35 cellular contexts compared by ENCODE assay signal in the genomic region with DNA sequence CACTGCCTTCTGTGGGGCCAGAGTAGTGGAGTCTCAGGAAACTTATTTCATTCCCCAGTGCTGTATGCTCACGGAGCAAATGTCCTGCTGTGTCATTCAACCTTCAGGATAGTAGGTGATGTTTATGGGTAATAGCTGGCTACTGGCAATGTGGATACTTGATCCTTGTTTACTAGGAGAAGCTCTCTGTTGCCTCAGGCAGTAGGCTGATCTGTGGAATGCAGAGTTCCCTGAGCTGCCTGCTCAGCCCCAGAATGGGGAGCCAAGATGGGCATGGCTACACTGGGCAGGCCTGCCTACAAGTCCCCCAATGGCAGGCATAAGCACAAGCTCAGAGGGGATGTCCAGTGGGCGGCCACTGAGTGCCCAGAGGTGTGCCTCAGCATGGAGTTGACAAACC.
"Had no signal": no experiment of that assay in that cellular context is flagged by ENCODE, and none has a peak within 500 bp of the region (broad histone marks: within the 10 kb centered on the region; RNA-seq: fewer than 3 reads in every experiment).

No MANE protein-coding gene starts in this region.

- H3K36me3 Mint-ChIP-seq: activated CD8-positive, alpha-beta memory T cell treated with anti-CD3 and anti-CD28 coated beads, Interleukin-2, amount 10 ng/mL, durations not matched to agents 7 days and 5 days; activated naive CD4-positive, alpha-beta T cell treated with anti-CD3 and anti-CD28 coated beads, Interleukin-2, amount 10 ng/mL, durations not matched to agents 7 days and 5 days; activated naive CD4-positive, alpha-beta T cell treated with anti-CD3 and anti-CD28 coated beads, Interleukin-2, amount 50 U/mL, for 24 hours; activated naive CD8-positive, alpha-beta T cell; activated naive CD8-positive, alpha-beta T cell treated with anti-CD3 and anti-CD28 coated beads, Interleukin-2, amount 10 ng/mL, durations not matched to agents 7 days and 5 days had no signal

- H3K4me3 Mint-ChIP-seq: activated CD4-positive, alpha-beta memory T cell treated with anti-CD3 and anti-CD28 coated beads, Interleukin-2, amount 10 ng/mL, durations not matched to agents 7 days and 5 days; activated CD4-positive, alpha-beta T cell treated with anti-CD3 and anti-CD28 coated beads for 36 hours; activated CD4-positive, alpha-beta T cell treated with anti-CD3 and anti-CD28 coated beads, Interleukin-2, amount 10 ng/mL, durations not matched to agents 7 days and 5 days; activated CD8-positive, alpha-beta memory T cell treated with anti-CD3 and anti-CD28 coated beads, Interleukin-2, amount 10 ng/mL, durations not matched to agents 7 days and 5 days; activated CD8-positive, alpha-beta T cell treated with anti-CD3 and anti-CD28 coated beads, Interleukin-2, amount 10 ng/mL, durations not matched to agents 7 days and 5 days; activated naive CD4-positive, alpha-beta T cell treated with anti-CD3 and anti-CD28 coated beads, Interleukin-2, amount 10 ng/mL, durations not matched to agents 7 days and 5 days; activated naive CD4-positive, alpha-beta T cell treated with anti-CD3 and anti-CD28 coated beads, Interleukin-2, amount 50 U/mL, for 24 hours; activated naive CD8-positive, alpha-beta T cell; activated naive CD8-positive, alpha-beta T cell treated with anti-CD3 and anti-CD28 coated beads, Interleukin-2, amount 10 ng/mL, durations not matched to agents 7 days and 5 days; activated naive CD8-positive, alpha-beta T cell treated with anti-CD3 and anti-CD28 coated beads, Interleukin-2, amount 50 U/mL, for 24 hours; activated T-cell treated with anti-CD3 and anti-CD28 coated beads, Interleukin-2, amount 50 U/mL, for 24 hours; T-helper 1 cell treated with Interleukin-12 subunit alpha and Interleukin-12 subunit beta and Interleukin-4 antibody, amounts not matched to agents 30 μg/mL and 1 μg/mL, for 36 hours; T-helper 2 cell treated with Interferon-gamma antibody and Interleukin-4, amounts not matched to agents 5 μg/mL and 100 μg/mL, for 36 hours had no signal

- H3K27me3 Mint-ChIP-seq: activated CD4-positive, alpha-beta memory T cell treated with anti-CD3 and anti-CD28 coated beads, Interleukin-2, amount 10 ng/mL, durations not matched to agents 7 days and 5 days; activated CD4-positive, alpha-beta T cell treated with anti-CD3 and anti-CD28 coated beads for 36 hours; activated CD4-positive, alpha-beta T cell treated with anti-CD3 and anti-CD28 coated beads, Interleukin-2, amount 10 ng/mL, durations not matched to agents 7 days and 5 days; activated CD8-positive, alpha-beta memory T cell treated with anti-CD3 and anti-CD28 coated beads, Interleukin-2, amount 10 ng/mL, durations not matched to agents 7 days and 5 days; activated naive CD4-positive, alpha-beta T cell treated with anti-CD3 and anti-CD28 coated beads, Interleukin-2, amount 10 ng/mL, durations not matched to agents 7 days and 5 days; activated naive CD4-positive, alpha-beta T cell treated with anti-CD3 and anti-CD28 coated beads, Interleukin-2, amount 50 U/mL, for 24 hours; activated naive CD8-positive, alpha-beta T cell; activated naive CD8-positive, alpha-beta T cell treated with anti-CD3 and anti-CD28 coated beads, Interleukin-2, amount 10 ng/mL, durations not matched to agents 7 days and 5 days; activated naive CD8-positive, alpha-beta T cell treated with anti-CD3 and anti-CD28 coated beads, Interleukin-2, amount 50 U/mL, for 24 hours; activated T-cell treated with anti-CD3 and anti-CD28 coated beads, Interleukin-2, amount 50 U/mL, for 24 hours had no signal

- H3K27ac Mint-ChIP-seq: activated CD4-positive, alpha-beta memory T cell treated with anti-CD3 and anti-CD28 coated beads, Interleukin-2, amount 10 ng/mL, durations not matched to agents 7 days and 5 days; activated CD4-positive, alpha-beta T cell treated with anti-CD3 and anti-CD28 coated beads for 36 hours; activated CD4-positive, alpha-beta T cell treated with anti-CD3 and anti-CD28 coated beads, Interleukin-2, amount 10 ng/mL, durations not matched to agents 7 days and 5 days; activated CD8-positive, alpha-beta memory T cell treated with anti-CD3 and anti-CD28 coated beads, Interleukin-2, amount 10 ng/mL, durations not matched to agents 7 days and 5 days; activated CD8-positive, alpha-beta T cell treated with anti-CD3 and anti-CD28 coated beads, Interleukin-2, amount 10 ng/mL, durations not matched to agents 7 days and 5 days; activated naive CD4-positive, alpha-beta T cell treated with anti-CD3 and anti-CD28 coated beads, Interleukin-2, amount 10 ng/mL, durations not matched to agents 7 days and 5 days; activated naive CD4-positive, alpha-beta T cell treated with anti-CD3 and anti-CD28 coated beads, Interleukin-2, amount 50 U/mL, for 24 hours; activated naive CD8-positive, alpha-beta T cell; activated naive CD8-positive, alpha-beta T cell treated with anti-CD3 and anti-CD28 coated beads, Interleukin-2, amount 10 ng/mL, durations not matched to agents 7 days and 5 days; activated naive CD8-positive, alpha-beta T cell treated with anti-CD3 and anti-CD28 coated beads, Interleukin-2, amount 50 U/mL, for 24 hours; activated T-cell treated with anti-CD3 and anti-CD28 coated beads, Interleukin-2, amount 50 U/mL, for 24 hours; activated T-helper 2 cell treated with anti-CD3 and anti-CD28 coated beads, Interferon-gamma antibody, Interleukin-2, Interleukin-4, amounts not matched to agents 10 μg/mL and 5 μg/mL and 100 μg/mL, durations not matched to agents 14 hours and 24 hours and 36 hours; T-helper 1 cell treated with Interleukin-12 subunit alpha and Interleukin-12 subunit beta and Interleukin-4 antibody, amounts not matched to agents 30 μg/mL and 1 μg/mL, for 36 hours; T-helper 2 cell treated with Interferon-gamma antibody and Interleukin-4, amounts not matched to agents 5 μg/mL and 100 μg/mL, for 36 hours had no signal

- ATAC-seq: activated CD4-positive, alpha-beta T cell treated with anti-CD3 and anti-CD28 coated beads for 36 hours; activated CD4-positive, CD25-positive, alpha-beta regulatory T cell treated with anti-CD3 and anti-CD28 coated beads, Interleukin-2, amount 50 U/mL, for 24 hours; activated CD8-positive, alpha-beta memory T cell treated with anti-CD3 and anti-CD28 coated beads, Interleukin-2, amount 10 ng/mL, durations not matched to agents 7 days and 5 days; activated CD8-positive, alpha-beta T cell treated with anti-CD3 and anti-CD28 coated beads, Interleukin-2, amount 10 ng/mL, durations not matched to agents 7 days and 5 days; activated naive CD8-positive, alpha-beta T cell treated with anti-CD3 and anti-CD28 coated beads, Interleukin-2, amount 50 U/mL, for 24 hours had no signal

- H3K4me1 ChIP-seq: ascending aorta, breast epithelium had no signal

- H3K27me3 ChIP-seq: ascending aorta, brain microvascular endothelial cell had no signal

- H3K9me3 Mint-ChIP-seq: activated CD4-positive, alpha-beta T cell treated with anti-CD3 and anti-CD28 coated beads, Interleukin-2, amount 10 ng/mL, durations not matched to agents 7 days and 5 days had no signal

- H3K27ac ChIP-seq: ascending aorta, brain microvascular endothelial cell, breast epithelium, VCaP had no signal

- H3K36me3 ChIP-seq: ascending aorta, brain microvascular endothelial cell, breast epithelium had no signal

- H3K4me1 Mint-ChIP-seq: activated CD4-positive, alpha-beta memory T cell treated with anti-CD3 and anti-CD28 coated beads, Interleukin-2, amount 10 ng/mL, durations not matched to agents 7 days and 5 days; activated CD4-positive, alpha-beta T cell treated with anti-CD3 and anti-CD28 coated beads for 36 hours; activated CD4-positive, alpha-beta T cell treated with anti-CD3 and anti-CD28 coated beads, Interleukin-2, amount 10 ng/mL, durations not matched to agents 7 days and 5 days; activated CD8-positive, alpha-beta memory T cell treated with anti-CD3 and anti-CD28 coated beads, Interleukin-2, amount 10 ng/mL, durations not matched to agents 7 days and 5 days; activated naive CD4-positive, alpha-beta T cell treated with anti-CD3 and anti-CD28 coated beads, Interleukin-2, amount 10 ng/mL, durations not matched to agents 7 days and 5 days; activated naive CD4-positive, alpha-beta T cell treated with anti-CD3 and anti-CD28 coated beads, Interleukin-2, amount 50 U/mL, for 24 hours; activated naive CD8-positive, alpha-beta T cell treated with anti-CD3 and anti-CD28 coated beads, Interleukin-2, amount 10 ng/mL, durations not matched to agents 7 days and 5 days; activated naive CD8-positive, alpha-beta T cell treated with anti-CD3 and anti-CD28 coated beads, Interleukin-2, amount 50 U/mL, for 24 hours had no signal

- DNase-seq: activated CD4-positive, alpha-beta memory T cell treated with anti-CD3 and anti-CD28 coated beads, Interleukin-2, amount 10 ng/mL, durations not matched to agents 7 days and 5 days; activated CD4-positive, alpha-beta T cell treated with anti-CD3 and anti-CD28 coated beads for 1 hour; activated CD4-positive, alpha-beta T cell treated with anti-CD3 and anti-CD28 coated beads for 36 hours; activated CD4-positive, alpha-beta T cell treated with anti-CD3 and anti-CD28 coated beads for 48 hours; activated CD4-positive, alpha-beta T cell treated with anti-CD3 and anti-CD28 coated beads, Interleukin-2, amount 10 ng/mL, durations not matched to agents 7 days and 5 days; activated CD4-positive, alpha-beta T cell treated with anti-CD3 and anti-CD28 coated beads, Interleukin-2, amount 50 U/mL, for 48 hours; activated CD4-positive, CD25-positive, alpha-beta regulatory T cell; activated CD8-positive, alpha-beta memory T cell treated with anti-CD3 and anti-CD28 coated beads for 24 hours; activated CD8-positive, alpha-beta memory T cell treated with anti-CD3 and anti-CD28 coated beads, Interleukin-2, amount 10 ng/mL, durations not matched to agents 7 days and 5 days; activated CD8-positive, alpha-beta memory T cell treated with anti-CD3 and anti-CD28 coated beads, Interleukin-2, amount 50 U/mL, for 48 hours; activated CD8-positive, alpha-beta T cell treated with anti-CD3 and anti-CD28 coated beads, Interleukin-2, amount 10 ng/mL, durations not matched to agents 7 days and 5 days; activated effector memory CD4-positive, alpha-beta T cell treated with Interleukin-2 at 50 U/mL for 16 hours; activated gamma-delta T cell; activated naive CD4-positive, alpha-beta T cell treated with anti-CD3 and anti-CD28 coated beads, Interleukin-2, amount 10 ng/mL, durations not matched to agents 7 days and 5 days; activated naive CD4-positive, alpha-beta T cell treated with Interleukin-2 at 50 U/mL for 16 hours; activated naive CD8-positive, alpha-beta T cell treated with anti-CD3 and anti-CD28 coated beads, Interleukin-2, amount 10 ng/mL, durations not matched to agents 7 days and 5 days; activated naive CD8-positive, alpha-beta T cell treated with anti-CD3 and anti-CD28 coated beads, Interleukin-2, amount 50 U/mL, for 24 hours; activated T-cell treated with anti-CD3 and anti-CD28 coated beads, Interleukin-2, amount 50 U/mL, for 24 hours; activated T-cell treated with anti-CD3 and anti-CD28 coated beads, Interleukin-2, amount 50 U/mL, for 48 hours; amygdala; anterior cingulate cortex; brain microvascular endothelial cell; central memory CD4-positive, alpha-beta T cell; T-helper 1 cell; T-helper 2 cell; T-helper 9 cell had no signal

- H3K4me3 ChIP-seq: ascending aorta, breast epithelium had no signal
